In the genomic region with DNA sequence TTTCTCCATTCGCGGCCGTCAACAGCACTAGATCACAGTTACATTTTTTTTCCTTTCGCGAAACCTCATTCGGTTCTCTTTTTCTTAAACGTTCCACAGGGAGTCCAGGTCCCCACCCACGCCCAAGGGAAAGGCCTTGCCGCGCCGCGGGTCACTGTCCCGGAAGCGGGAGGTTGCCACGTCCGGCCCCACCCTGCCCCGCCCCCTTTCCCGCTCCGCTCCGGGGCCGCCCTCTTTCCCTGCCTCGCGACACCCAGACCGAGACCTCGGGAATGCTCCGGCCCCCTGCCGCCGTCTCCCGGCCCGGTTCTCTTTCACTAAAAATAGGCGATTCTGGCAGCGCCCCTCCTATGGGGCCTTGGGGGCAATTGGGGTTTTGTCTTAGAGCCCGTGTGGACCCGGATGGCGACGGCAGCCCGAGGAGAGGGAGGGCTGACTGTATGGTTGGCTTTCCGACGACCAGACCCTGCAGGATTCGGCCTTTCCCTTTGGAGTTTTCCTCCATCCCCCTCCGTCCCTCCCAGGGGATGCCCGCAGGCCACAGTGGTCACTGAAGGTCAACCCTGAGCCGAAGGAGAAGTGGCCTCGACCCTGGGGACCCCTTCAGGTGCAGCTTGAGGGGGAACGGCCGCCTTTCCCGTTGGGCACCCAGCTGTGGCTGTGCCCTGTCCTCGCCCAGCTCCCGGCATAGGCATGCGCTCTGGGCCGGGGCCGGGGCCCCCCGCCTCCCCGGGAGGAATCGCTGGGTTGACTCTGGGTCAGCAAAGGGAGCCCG, we compare ENCODE assay signal across 8 cellular contexts. TPM values are rescaled to one million over a fixed set of nuclear protein-coding genes. Genes with fewer than 3 reads are reported as not detected.
A peak's percentile ranks its signal among the peaks of the same experiment; 100 is the strongest.
DNase-seq lines count a peak whose midpoint lies in the region; ATAC-seq, FAIRE-seq and TF ChIP-seq lines count a peak whose summit lies in the region.

No MANE protein-coding gene starts in this region.

- no peak for FAIRE-seq in keratinocyte (lab: Jason Lieb, UNC)

- no peaks in the 10 kb centered on the region for H4K20me1 ChIP-seq in mammary epithelial cell (ENCODE audit: insufficient read depth, low read length)
- H4K20me1 ChIP-seq in keratinocyte (ENCODE audit: control insufficient read depth, extremely low read depth, insufficient read depth, low read length) = peaks cover 3% of the 10 kb centered on the region

- TSS peak; percentile 20 for BruUV-seq in mammary epithelial cell (replicated peaks; lab: Mats Ljungman, UMichigan)

- CTCF ChIA-PET in mammary epithelial cell (lab: Charles Lee; ENCODE audit: low non-redundant PET) = interaction anchor here (0.5 kb wide), 1 partner anchor 62 kb away, joined by 3 read pairs; no protein-coding TSS in a partner anchor

- H3K9ac ChIP-seq in mammary epithelial cell (ENCODE audit: insufficient read depth, low read length) = peak overlapping the region; percentile 97
- peak overlapping the region; percentile 97 for H3K9ac ChIP-seq in keratinocyte (ENCODE audit: control insufficient read depth, extremely low read depth, insufficient read depth, low read length)

- H3K9me3 ChIP-seq in mammary epithelial cell (replicated peaks; ENCODE audit: insufficient read depth, low read length) (no peaks in the 10 kb centered on the region), keratinocyte (ENCODE audit: control insufficient read depth, low read depth, low read length) (no peaks in the 10 kb centered on the region)

- H3K79me2 ChIP-seq in mammary epithelial cell (ENCODE audit: insufficient read depth, low read length) (peaks cover 89% of the 10 kb centered on the region), keratinocyte (ENCODE audit: control insufficient read depth, insufficient read depth, low read length) (peaks cover 75% of the 10 kb centered on the region)

- H3K4me1 ChIP-seq in mammary epithelial cell (ENCODE audit: insufficient read depth, low read length) (peaks cover 44% of the 10 kb centered on the region), keratinocyte (ENCODE audit: control insufficient read depth, extremely low read depth, insufficient read depth, low read length) (peaks cover 34% of the 10 kb centered on the region)

- peak overlapping the region; percentile 88 for H2AFZ ChIP-seq in mammary epithelial cell (ENCODE audit: low read depth, low read length)
- peak overlapping the region; percentile 82 for H2AFZ ChIP-seq in keratinocyte (ENCODE audit: control insufficient read depth, low read length)

- peak; percentile 93 for DNase-seq in GM13976 (ENCODE audit: low spot score)
- peak; percentile 56 for DNase-seq in T follicular helper cell (ENCODE audit: low read depth)
- DNase-seq in mammary epithelial cell = peak; percentile 84
- no peak for DNase-seq in keratinocyte (ENCODE audit: low read depth, low spot score)
- peak; percentile 66 to 77 for DNase-seq in stimulated activated CD4-positive, alpha-beta T cell treated with anti-CD3 and anti-CD28 coated beads, Interleukin-15, amount 100 ng/mL, for 48 hours (ENCODE audit: low read depth in 2 of 2)
- DNase-seq in NCI-H1436 (lab: John Stamatoyannopoulos, UW) = no peak
- no peak for DNase-seq in AML-193 (lab: John Stamatoyannopoulos, UW)

- H3K27ac ChIP-seq in mammary epithelial cell (ENCODE audit: insufficient read depth, low read depth, low read length) (peak overlapping the region; percentile 77), keratinocyte (ENCODE audit: control insufficient read depth, insufficient read depth, low read length) (peak overlapping the region; percentile 83)

- H3K27me3 ChIP-seq in mammary epithelial cell (ENCODE audit: insufficient read depth, low read length) (no peaks in the 10 kb centered on the region), keratinocyte (ENCODE audit: control insufficient read depth, extremely low read depth, insufficient read depth, low read length) (no peaks in the 10 kb centered on the region)

- WGBS in mammary epithelial cell (ENCODE audit: low coverage, missing lambda C conversion rate) = 1% methylated on average over 15 of the region's 56 CpGs

- in situ Hi-C loops in GM13976 (cut with MboI; ENCODE audit: low sequenced_read_pairs, unreplicated experiment) = no loop called here
- in situ Hi-C loops in mammary epithelial cell (cut with MboI; ENCODE audit: low sequenced_read_pairs in 2 of 2) = no loop called here

- H3K4me3 ChIP-seq in mammary epithelial cell (replicated peaks in 1 of 3; ENCODE audit: insufficient read depth in 1 of 3, low read depth in 2 of 3, low read length in 3 of 3) = peak overlapping the region; percentile 89 to 94 (median 92)
- H3K4me3 ChIP-seq in keratinocyte (ENCODE audit: control insufficient read depth in 2 of 3, extremely low read depth in 1 of 3, insufficient read depth in 2 of 3, low read depth in 1 of 3, low read length in 3 of 3) = peak overlapping the region; percentile 89 to 93 (median 89)

- ATAC-seq in HG02970 (IDR thresholded peaks at IDR 0.05; ENCODE audit: low FRiP score, unreplicated experiment) = peak; percentile 46

- H3K4me2 ChIP-seq in mammary epithelial cell (ENCODE audit: insufficient read depth, low read depth, low read length) (peak overlapping the region; percentile 98), keratinocyte (ENCODE audit: control insufficient read depth, extremely low read depth, insufficient read depth, low read depth, low read length) (peak overlapping the region; percentile 94)

- TF ChIP-seq CTCF in GM13976 (IDR thresholded peaks at IDR 0.05; ENCODE audit: borderline replicate concordance, control extremely low read depth, extremely low read depth, insufficient read depth, missing control alignments) = no peak
- TF ChIP-seq CTCF in mammary epithelial cell (conservative IDR thresholded peaks at IDR 0.05 in 1 of 2, IDR thresholded peaks at IDR 0.05 in 1 of 2; ENCODE audit: extremely low read depth in 1 of 2, insufficient read depth in 1 of 2, low read depth in 1 of 2, low read length in 2 of 2) = peak in 1 of 2 donors; percentile 11
- no peak for TF ChIP-seq CTCF in keratinocyte (optimal IDR thresholded peaks at IDR 0.05 in 1 of 3, IDR thresholded peaks at IDR 0.05 in 1 of 3, conservative IDR thresholded peaks at IDR 0.05 in 1 of 3; ENCODE audit: extremely low read depth in 1 of 3, insufficient read depth in 2 of 3, low read length in 3 of 3)

- intact Hi-C loops in mammary epithelial cell (cut with micrococcal nuclease) = loop anchor here (1.0 to 10.0 kb wide), 2 partner anchors 39 to 452 kb away; no protein-coding TSS in a partner anchor

- H3K9me1 ChIP-seq in keratinocyte (ENCODE audit: control insufficient read depth, extremely low read depth, insufficient read depth, low read length) = no peaks in the 10 kb centered on the region

- dilution Hi-C loops in mammary epithelial cell (cut with HindIII; ENCODE audit: low sequenced_read_pairs) (no loop called here), keratinocyte (cut with MboI; ENCODE audit: extremely low pct_ligation_motif_present, low sequenced_read_pairs) (no loop called here)

- H3K36me3 ChIP-seq in mammary epithelial cell (ENCODE audit: insufficient read depth, low read length) (peaks cover 13% of the 10 kb centered on the region), keratinocyte (ENCODE audit: control insufficient read depth in 2 of 2, extremely low read depth in 1 of 2, insufficient read depth in 2 of 2, low read length in 2 of 2) (peaks cover 7 to 27% of the 10 kb centered on the region in 2 experiments)

RNA-seq across cellular contexts. Expression of gene RACK1, which starts 2.8 kb away (rescaled TPM):
- total RNA-seq in mammary epithelial cell = 1,000 to 10,000 TPM; 2,031 to 4,986 TPM
- 4,579 TPM for polyA plus RNA-seq in mammary epithelial cell
- 7,221 TPM for polyA minus RNA-seq in mammary epithelial cell
- polyA plus RNA-seq in keratinocyte = 3,291 to 4,197 TPM (median 3,883 TPM) in 3 replicates
- polyA plus RNA-seq in keratinocyte (2011; ENCODE audit: low read depth) = 6,866 TPM
- 3,208 and 4,094 TPM in 2 replicates for polyA plus RNA-seq in keratinocyte (2011; cell fraction: cytosol; rRNA removed)
- 1,292 and 1,405 TPM in 2 replicates for polyA plus RNA-seq in keratinocyte (2011; cell fraction: nucleus; rRNA removed)
- polyA plus RNA-seq in keratinocyte (2012; ENCODE audit: low replicate concordance) = 2,997 and 3,266 TPM in 2 replicates
- 6,396 to 10,268 TPM (median 9,173 TPM) in 3 replicates for polyA minus RNA-seq in keratinocyte
- polyA minus RNA-seq in keratinocyte (2011; cell fraction: cytosol; rRNA and poly(A)+ RNA removed) = 5,229 TPM
- polyA minus RNA-seq in keratinocyte (2011; cell fraction: nucleus; rRNA and poly(A)+ RNA removed) = 1,104 and 1,134 TPM in 2 replicates

RNA-seq across cellular contexts. Expression of gene TRIM52, which starts 14.5 kb away (rescaled TPM):
- 1 to 10 TPM; 5.7 to 6.0 TPM for total RNA-seq in mammary epithelial cell
- polyA plus RNA-seq in mammary epithelial cell (3.3 TPM), keratinocyte (4.3 to 7.7 TPM (median 7.5 TPM) in 3 replicates)
- polyA minus RNA-seq in mammary epithelial cell (not detected), keratinocyte (1.9 to 12.9 TPM (median 3.9 TPM) in 3 replicates)
- 3.3 TPM for polyA plus RNA-seq in keratinocyte (2011; ENCODE audit: low read depth)
- 2.4 and 3.4 TPM in 2 replicates for polyA plus RNA-seq in keratinocyte (2011; cell fraction: cytosol; rRNA removed)
- polyA plus RNA-seq in keratinocyte (2011; cell fraction: nucleus; rRNA removed) = 20.3 and 23.5 TPM in 2 replicates
- polyA plus RNA-seq in keratinocyte (2012; ENCODE audit: low replicate concordance) = 4.2 and 5.7 TPM in 2 replicates
- 5.4 TPM for polyA minus RNA-seq in keratinocyte (2011; cell fraction: cytosol; rRNA and poly(A)+ RNA removed)
- polyA minus RNA-seq in keratinocyte (2011; cell fraction: nucleus; rRNA and poly(A)+ RNA removed) = 3.5 and 7.0 TPM in 2 replicates

RNA-seq across cellular contexts. Expression of gene TRIM41, which starts 23.4 kb away (rescaled TPM):
- 10 to 100 TPM; 10.3 to 30.6 TPM for total RNA-seq in mammary epithelial cell
- polyA plus RNA-seq in mammary epithelial cell = 10.1 TPM
- 10.5 TPM for polyA minus RNA-seq in mammary epithelial cell
- 11.8 to 14.1 TPM (median 13.4 TPM) in 3 replicates for polyA plus RNA-seq in keratinocyte
- polyA plus RNA-seq in keratinocyte (2011; ENCODE audit: low read depth) = 6.8 TPM
- 9.2 and 12.8 TPM in 2 replicates for polyA plus RNA-seq in keratinocyte (2011; cell fraction: cytosol; rRNA removed)
- polyA plus RNA-seq in keratinocyte (2011; cell fraction: nucleus; rRNA removed) = 40.3 and 44.3 TPM in 2 replicates
- polyA plus RNA-seq in keratinocyte (2012; ENCODE audit: low replicate concordance) = 12.2 and 19.8 TPM in 2 replicates
- 5.2 to 10.3 TPM (median 5.3 TPM) in 3 replicates for polyA minus RNA-seq in keratinocyte
- 12.5 TPM for polyA minus RNA-seq in keratinocyte (2011; cell fraction: cytosol; rRNA and poly(A)+ RNA removed)
- 11.0 and 11.1 TPM in 2 replicates for polyA minus RNA-seq in keratinocyte (2011; cell fraction: nucleus; rRNA and poly(A)+ RNA removed)

RNA-seq across cellular contexts. Expression of gene TRIM7, which starts 41.5 kb away (rescaled TPM):
- 10 to 100 TPM in 1 of 2 donors, 1 to 10 TPM in 1; 6.3 to 31.4 TPM for total RNA-seq in mammary epithelial cell
- 18.8 TPM for polyA plus RNA-seq in mammary epithelial cell
- 6.6 TPM for polyA minus RNA-seq in mammary epithelial cell
- 21.7 to 27.6 TPM (median 22.4 TPM) in 3 replicates for polyA plus RNA-seq in keratinocyte
- polyA plus RNA-seq in keratinocyte (2011; ENCODE audit: low read depth) = 8.8 TPM
- 20.1 and 22.0 TPM in 2 replicates for polyA plus RNA-seq in keratinocyte (2011; cell fraction: cytosol; rRNA removed)
- 28.5 and 29.7 TPM in 2 replicates for polyA plus RNA-seq in keratinocyte (2011; cell fraction: nucleus; rRNA removed)
- polyA plus RNA-seq in keratinocyte (2012; ENCODE audit: low replicate concordance) = 16.7 and 25.6 TPM in 2 replicates
- 7.2 to 10.6 TPM (median 8.1 TPM) in 3 replicates for polyA minus RNA-seq in keratinocyte
- polyA minus RNA-seq in keratinocyte (2011; cell fraction: cytosol; rRNA and poly(A)+ RNA removed) = 15.7 TPM
- 7.7 and 9.9 TPM in 2 replicates for polyA minus RNA-seq in keratinocyte (2011; cell fraction: nucleus; rRNA and poly(A)+ RNA removed)

Comparison
In these comparisons a context has a peak if more than half of its experiments do, and no peak if none do; other contexts are left out.
1. DNase-seq: peak in GM13976 (single experiment), T follicular helper cell (single experiment), mammary epithelial cell (single experiment) and stimulated activated CD4-positive, alpha-beta T cell treated with anti-CD3 and anti-CD28 coated beads, Interleukin-15, amount 100 ng/mL, for 48 hours (2 of 2); none in keratinocyte (single experiment), NCI-H1436 (single experiment) and AML-193 (0 of 2).